Comparison of ENCODE assay signal across 20 cellular contexts in genomic region chr1:170576980-170577379, GRCh38. TPM values are rescaled to one million over a fixed set of nuclear protein-coding genes. Genes with fewer than 3 reads are reported as not detected.
DNase-seq lines count a peak whose midpoint lies in the region; ATAC-seq, FAIRE-seq and TF ChIP-seq lines count a peak whose summit lies in the region.
"Had no signal": no experiment of that assay in that cellular context is flagged by ENCODE, and none has a peak within 500 bp of the region (broad histone marks: within the 10 kb centered on the region; RNA-seq: fewer than 3 reads in every experiment).

No MANE protein-coding gene starts in this region.

- H3K4me1 Mint-ChIP-seq in CD14-positive monocyte = peaks cover 7% of the 10 kb centered on the region
- H3K4me1 Mint-ChIP-seq: B cell; CD4-positive, alpha-beta memory T cell; CD4-positive, CD25-positive, alpha-beta regulatory T cell; CD8-positive, alpha-beta memory T cell had no signal

- no peaks in the 10 kb centered on the region for H3K4me1 ChIP-seq in A549
- no peaks in the 10 kb centered on the region for H3K4me1 ChIP-seq in K562 (replicated peaks in 1 of 2; ENCODE audit: control insufficient read depth in 2 of 2, insufficient read depth in 2 of 2, low read length in 2 of 2)

- no peak for DNase-seq in A549 (ENCODE audit: low read depth in 1 of 2, low spot score in 1 of 2)
- no peak for DNase-seq in D721Med (ENCODE audit: insufficient read length, low spot score)
- no peak for DNase-seq in K562 (ENCODE audit: extremely low read depth in 1 of 4, low spot score in 3 of 4)
- no peak for DNase-seq in CD14-positive monocyte (ENCODE audit: low spot score)
- DNase-seq: 8988T; AML-193; CD4-positive, alpha-beta memory T cell; CD4-positive, CD25-positive, alpha-beta regulatory T cell; CD8-positive, alpha-beta memory T cell; COR-L47; DMS79 treated with DMSO at 0.1 percent for 48 hours; GF-D8 had no signal

- H3K27me3 Mint-ChIP-seq in CD14-positive monocyte (ENCODE audit: low read depth in 3 of 3) = no peaks in the 10 kb centered on the region

- H3K9ac ChIP-seq in K562 (ENCODE audit: insufficient read depth in 1 of 2, low read depth in 2 of 2, low read length in 2 of 2) = no peak overlapping the region
- H3K9ac ChIP-seq: BLaER1 treated with 17β-estradiol and CSF1 and Interleukin-3, amounts not matched to agents 10 nM and 100 nM had no signal

- H3K79me2 ChIP-seq in K562 (ENCODE audit: control insufficient read depth, insufficient read depth, low read length) = no peaks in the 10 kb centered on the region

- no peaks in the 10 kb centered on the region for H3K9me3 ChIP-seq in A549
- no peaks in the 10 kb centered on the region for H3K9me3 ChIP-seq in K562 (replicated peaks; ENCODE audit: control insufficient read depth, insufficient read depth, low read depth, low read length)

- no peak overlapping the region for H2AFZ ChIP-seq in K562 (ENCODE audit: low read depth, low read length)

- no peaks in the 10 kb centered on the region for H4K20me1 ChIP-seq in K562 (replicated peaks; ENCODE audit: control insufficient read depth, insufficient read depth, low read length)
- H4K20me1 ChIP-seq: BLaER1 treated with 17β-estradiol and CSF1 and Interleukin-3, amounts not matched to agents 10 nM and 100 nM had no signal

- TF ChIP-seq CTCF in A549 (IDR thresholded peaks at IDR 0.05) = no peak
- no peak for TF ChIP-seq CTCF in D721Med (IDR thresholded peaks at IDR 0.05; ENCODE audit: insufficient read depth, missing control alignments)
- TF ChIP-seq CTCF in K562 (IDR thresholded peaks at IDR 0.05 in 2 of 3, conservative IDR thresholded peaks at IDR 0.05 in 1 of 3; ENCODE audit: insufficient read depth in 2 of 3, low read depth in 1 of 3, low read length in 3 of 3) = no peak
- no peak for TF ChIP-seq CTCF in CD14-positive monocyte (IDR thresholded peaks at IDR 0.05)

- intact Hi-C loops in K562 (cut with micrococcal nuclease) = no loop called here
- intact Hi-C loops in CD14-positive monocyte (cut with micrococcal nuclease) = no loop called here

- H3K27ac Mint-ChIP-seq in CD14-positive monocyte = no peak overlapping the region
- H3K27ac Mint-ChIP-seq: B cell; CD4-positive, alpha-beta memory T cell; CD8-positive, alpha-beta memory T cell had no signal

- no peak for TF ChIP-seq RAD21 in A549 (conservative IDR thresholded peaks at IDR 0.05 in 1 of 2, IDR thresholded peaks at IDR 0.05 in 1 of 2)
- no peak for TF ChIP-seq RAD21 in K562 (CRISPR knock-in tag; conservative IDR thresholded peaks at IDR 0.05 in 1 of 2, IDR thresholded peaks at IDR 0.05 in 1 of 2)

- H3K36me3 ChIP-seq in K562 (ENCODE audit: control insufficient read depth, insufficient read depth, low read length) = no peaks in the 10 kb centered on the region
- H3K36me3 ChIP-seq: BLaER1 treated with 17β-estradiol and CSF1 and Interleukin-3, amounts not matched to agents 10 nM and 100 nM had no signal

- FAIRE-seq in A549 (lab: Jason Lieb, UNC) (no peak), D721Med (lab: Jason Lieb, UNC) (peak; percentile 29), K562 (lab: Jason Lieb, UNC) (no peak)
- FAIRE-seq: A204.1, G401.6, GM12891, GM19239 had no signal

- in situ Hi-C loops in K562 (cut with MboI) = no loop called here

- POLR2A ChIA-PET in A549 (lab: Yijun Ruan, JAX) = no interaction called here
- POLR2A ChIA-PET in K562 (lab: Yijun Ruan, JAX) = no interaction called here

- no peak overlapping the region for H3K4me2 ChIP-seq in A549
- H3K4me2 ChIP-seq in K562 (ENCODE audit: insufficient read depth, low read length) = no peak overlapping the region
- H3K4me2 ChIP-seq: BLaER1 treated with 17β-estradiol and CSF1 and Interleukin-3, amounts not matched to agents 10 nM and 100 nM had no signal

- CTCF ChIA-PET in A549 (lab: Yijun Ruan, JAX) (no interaction called here), K562 (lab: Yijun Ruan, JAX; ENCODE audit: low intra/inter-chr PET ratio) (no interaction called here)

- H3K4me3 Mint-ChIP-seq in CD14-positive monocyte = no peak overlapping the region
- H3K4me3 Mint-ChIP-seq: B cell; CD4-positive, alpha-beta memory T cell; CD4-positive, CD25-positive, alpha-beta regulatory T cell; CD8-positive, alpha-beta memory T cell had no signal

- ATAC-seq in A549 (no peak), K562 (no peak), HG03565 (IDR thresholded peaks at IDR 0.05; ENCODE audit: unreplicated experiment) (no peak)

- 48% methylated on average over 3 of the region's 3 CpGs for WGBS in A549 (ENCODE audit: missing lambda C conversion rate)
- 7% methylated on average over 3 of the region's 3 CpGs for WGBS in K562 (ENCODE audit: insufficient coverage, low coverage, missing lambda C conversion rate)

- H3K9me1 ChIP-seq in K562 (ENCODE audit: control insufficient read depth, insufficient read depth, low read length) = no peaks in the 10 kb centered on the region

- TF ChIP-seq POLR2A in A549 (IDR thresholded peaks at IDR 0.05; ENCODE audit: low read length) (no peak), K562 (conservative IDR thresholded peaks at IDR 0.05) (no peak)

- no peaks in the 10 kb centered on the region for H3K27me3 ChIP-seq in K562 (ENCODE audit: control insufficient read depth in 2 of 2, insufficient read depth in 2 of 2, low read length in 2 of 2)
- H3K27me3 ChIP-seq: BLaER1 treated with 17β-estradiol and CSF1 and Interleukin-3, amounts not matched to agents 10 nM and 100 nM had no signal

- no peak overlapping the region for H3K27ac ChIP-seq in A549
- no peak overlapping the region for H3K27ac ChIP-seq in K562 (ENCODE audit: extremely low read depth, low read depth, low read length)
- H3K27ac ChIP-seq: BLaER1 treated with 17β-estradiol and CSF1 and Interleukin-3, amounts not matched to agents 10 nM and 100 nM; C4-2B had no signal

- no TSS peak for BruUV-seq in K562 (replicated peaks; lab: Mats Ljungman, UMichigan)

- TF ChIP-seq EP300 in A549 (IDR thresholded peaks at IDR 0.05) = no peak
- no peak for TF ChIP-seq EP300 in K562 (IDR thresholded peaks at IDR 0.05; ENCODE audit: low read length)

- H3K9me3 Mint-ChIP-seq in CD14-positive monocyte = peaks cover 2 to 16% (median 13%) of the 10 kb centered on the region in 7 donors

- H3K4me3 ChIP-seq in A549 = no peak overlapping the region
- no peak overlapping the region for H3K4me3 ChIP-seq in K562
- H3K4me3 ChIP-seq: BLaER1 treated with 17β-estradiol and CSF1 and Interleukin-3, amounts not matched to agents 10 nM and 100 nM had no signal

- H3K36me3 Mint-ChIP-seq in CD14-positive monocyte = no peaks in the 10 kb centered on the region
- H3K36me3 Mint-ChIP-seq: CD4-positive, alpha-beta memory T cell; CD4-positive, CD25-positive, alpha-beta regulatory T cell; CD8-positive, alpha-beta memory T cell had no signal

TF ChIP-seq in A549, 52 proteins besides CTCF, POLR2A, EP300 and RAD21 (continues in another document):
- TF ChIP-seq CHD2 (IDR thresholded peaks at IDR 0.05; ENCODE audit: low read length, partially characterized antibody) = no peak
- TF ChIP-seq ELK1 (IDR thresholded peaks at IDR 0.05; ENCODE audit: low read depth, low read length) = no peak
- TF ChIP-seq KDM1A (IDR thresholded peaks at IDR 0.05; ENCODE audit: low read depth) = no peak

TF ChIP-seq in K562, 482 proteins besides CTCF, POLR2A, EP300 and RAD21 (continues in another document):
- TF ChIP-seq ZNF316 (IDR thresholded peaks at IDR 0.05) = peak; percentile 60

RNA-seq across cellular contexts. Expression of gene GORAB, which starts 45.0 kb away (rescaled TPM):
- polyA plus RNA-seq in A549 (2011; rRNA removed) = 12.9 and 15.1 TPM in 2 replicates
- 3.0 and 3.4 TPM in 2 replicates for polyA plus RNA-seq in A549 (2012; cell fraction: cytosol; rRNA removed)
- 3.3 and 3.9 TPM in 2 replicates for polyA plus RNA-seq in A549 (2012; cell fraction: nucleus; rRNA removed)
- polyA plus RNA-seq in A549 (2017; fragmentation: RNase III; extraction: RNeasy Plus Mini Kit Qiagen cat#74134 plus additional on column Dnase treatment) = 7.1 to 9.0 TPM (median 7.5 TPM) in 3 replicates
- polyA minus RNA-seq in A549 (2011; rRNA and poly(A)+ RNA removed) = 7.2 and 9.5 TPM in 2 replicates
- 8.7 and 27.3 TPM in 2 replicates for total RNA-seq in K562 (2011; cell fraction: chromatin; rRNA removed; ENCODE audit: low replicate concordance)
- 5.5 and 9.7 TPM in 2 replicates for total RNA-seq in K562 (2011; cell fraction: nucleolus; rRNA removed)
- 9.6 and 14.4 TPM in 2 replicates for total RNA-seq in K562 (2011; cell fraction: nucleoplasm; rRNA removed)
- total RNA-seq in K562 (2014; rRNA removed) = 6.6 and 7.1 TPM in 2 replicates
- total RNA-seq in K562 (2014; rRNA removed; fragmentation: Illumina TruSeq; extraction: Trizol) = 10.7 and 12.9 TPM in 2 replicates
- total RNA-seq in K562 (2015; rRNA removed; fragmentation: Illumina TruSeq; extraction: Trizol) = 11.1 and 13.2 TPM in 2 replicates
- total RNA-seq in K562 (2021) = 7.0 and 7.1 TPM in 2 replicates
- 12.9 and 14.8 TPM in 2 replicates for polyA plus RNA-seq in K562 (2011; rRNA removed)
- 1.1 and 4.0 TPM in 2 replicates for polyA plus RNA-seq in K562 (2011; cell fraction: cytosol; rRNA removed)
- polyA plus RNA-seq in K562 (2011; cell fraction: nucleus; rRNA removed) = 21.4 and 30.0 TPM in 2 replicates
- polyA plus RNA-seq in K562 (2012) = 6.8 and 12.2 TPM in 2 replicates
- 11.0 and 12.4 TPM in 2 replicates for polyA plus RNA-seq in K562 (2014; fragmentation: Illumina TruSeq; extraction: Trizol)
- polyA plus RNA-seq in K562 (2014; fragmentation: Nextera tagmentation; extraction: Ambion mirVana) = 1 to 10 TPM; 4.4 to 8.9 TPM
- polyA plus RNA-seq in K562 (2014; rRNA removed) = 7.5 and 8.6 TPM in 2 replicates
- polyA minus RNA-seq in K562 (2011; rRNA and poly(A)+ RNA removed) = 15.1 and 17.2 TPM in 2 replicates
- polyA minus RNA-seq in K562 (2011; cell fraction: cytosol; rRNA and poly(A)+ RNA removed) = 2.7 and 4.4 TPM in 2 replicates
- 10.4 and 18.7 TPM in 2 replicates for polyA minus RNA-seq in K562 (2011; cell fraction: nucleus; rRNA and poly(A)+ RNA removed)
- 1 to 10 TPM in 1 of 2 donors, under 1 TPM in 1; 0.86 to 3.3 TPM for polyA plus RNA-seq in CD14-positive monocyte

Comparison
In these comparisons a context has a peak if more than half of its experiments do, and no peak if none do; other contexts are left out.
1. Of the 35 proteins assayed by ChIP-seq in both K562 and A549: peak only in K562: none; only in A549: MAFK; in both: none; in neither: 34.